9 cellular contexts compared by ENCODE assay signal in genomic region chr2:76197842-76198448, GRCh38.
DNase-seq lines count a peak whose midpoint lies in the region; ATAC-seq, FAIRE-seq and TF ChIP-seq lines count a peak whose summit lies in the region.
"Had no signal": no experiment of that assay in that cellular context is flagged by ENCODE, and none has a peak within 500 bp of the region (broad histone marks: within the 10 kb centered on the region; RNA-seq: fewer than 3 reads in every experiment).

No MANE protein-coding gene starts in this region.

- H3K9me3 ChIP-seq in cardiac muscle cell (ENCODE audit: low read depth) (no peaks in the 10 kb centered on the region), small intestine (ENCODE audit: control insufficient read depth, low read depth) (no peaks in the 10 kb centered on the region)

- H3K27ac ChIP-seq in cardiac muscle cell (no peak overlapping the region), small intestine (ENCODE audit: low read depth in 1 of 2, low read length in 1 of 2) (no peak overlapping the region)

- H3K4me3 ChIP-seq in cardiac muscle cell (no peak overlapping the region), HFF-Myc (replicated peaks; ENCODE audit: low read depth, low read length) (no peak overlapping the region), small intestine (ENCODE audit: low read depth in 1 of 2, low read length in 2 of 2) (no peak overlapping the region)

- peaks cover 17% of the 10 kb centered on the region for H3K4me1 ChIP-seq in cardiac muscle cell (ENCODE audit: low read depth)
- no peaks in the 10 kb centered on the region for H3K4me1 ChIP-seq in small intestine (ENCODE audit: control insufficient read depth in 2 of 2, insufficient read depth in 1 of 2, low read depth in 1 of 2, low read length in 1 of 2)

- TF ChIP-seq CTCF in cardiac muscle cell (IDR thresholded peaks at IDR 0.05; ENCODE audit: low read depth, low read length) (peak; percentile 62), HFF-Myc (IDR thresholded peaks at IDR 0.05; ENCODE audit: low read depth, low read length, missing control alignments) (peak; percentile 51)

- no peak for FAIRE-seq in small intestine (lab: Jason Lieb, UNC)

- no peaks in the 10 kb centered on the region for H3K27me3 ChIP-seq in cardiac muscle cell
- no peaks in the 10 kb centered on the region for H3K27me3 ChIP-seq in small intestine (ENCODE audit: control insufficient read depth in 2 of 2, insufficient read depth in 2 of 2, low read length in 2 of 2)

- 12 to 18% (median 14%) methylated on average over 7 of the region's 7 CpGs for WGBS in small intestine, 3 donors

- intact Hi-C loops in Right ventricle myocardium superior (cut with DNase I) (loop anchor here (5.0 kb wide), 1 partner anchor 399 kb away; no protein-coding TSS in a partner anchor), left ventricle myocardium superior (cut with micrococcal nuclease) (loop anchor here (10.0 kb wide), 1 partner anchor 407 kb away; no protein-coding TSS in a partner anchor)

- H3K36me3 ChIP-seq in cardiac muscle cell = no peaks in the 10 kb centered on the region
- H3K36me3 ChIP-seq in small intestine (ENCODE audit: control insufficient read depth in 2 of 2, insufficient read depth in 2 of 2, low read length in 2 of 2) = no peaks in the 10 kb centered on the region

- DNase-seq in cardiac muscle cell (ENCODE audit: low read depth in 1 of 2, low spot score in 1 of 2) (peak; percentile 74 to 78), Right ventricle myocardium superior (no peak), HFF-Myc (ENCODE audit: extremely low read depth, low read depth) (peak; percentile 24), NCI-H2107 treated with DMSO at 0.1 percent for 48 hours (lab: John Stamatoyannopoulos, UW; ENCODE audit: unreplicated experiment) (peak; percentile 38), left ventricle myocardium superior (peak; percentile 22), small intestine (peak; percentile 63)
- peak; percentile 1 for DNase-seq in activated CD8-positive, alpha-beta memory T cell treated with anti-CD3 and anti-CD28 coated beads, Interleukin-2, amount 50 U/mL, for 24 hours (ENCODE audit: extremely low read depth)
- DNase-seq in effector CD4-positive, alpha-beta T cell = no peak

- ATAC-seq in Right ventricle myocardium superior (ENCODE audit: poor library complexity) (no peak), left ventricle myocardium superior (no peak)
- ATAC-seq: naive thymus-derived CD8-positive, alpha-beta T cell had no signal

Comparison
In these comparisons a context has a peak if more than half of its experiments do, and no peak if none do; other contexts are left out.
1. DNase-seq: peak in cardiac muscle cell (2 of 2), HFF-Myc (single experiment), NCI-H2107 treated with DMSO at 0.1 percent for 48 hours (single experiment), activated CD8-positive, alpha-beta memory T cell treated with anti-CD3 and anti-CD28 coated beads, Interleukin-2, amount 50 U/mL, for 24 hours (single experiment), left ventricle myocardium superior (single experiment) and small intestine (single experiment); none in Right ventricle myocardium superior (single experiment) and effector CD4-positive, alpha-beta T cell (single experiment).